In the genomic region with DNA sequence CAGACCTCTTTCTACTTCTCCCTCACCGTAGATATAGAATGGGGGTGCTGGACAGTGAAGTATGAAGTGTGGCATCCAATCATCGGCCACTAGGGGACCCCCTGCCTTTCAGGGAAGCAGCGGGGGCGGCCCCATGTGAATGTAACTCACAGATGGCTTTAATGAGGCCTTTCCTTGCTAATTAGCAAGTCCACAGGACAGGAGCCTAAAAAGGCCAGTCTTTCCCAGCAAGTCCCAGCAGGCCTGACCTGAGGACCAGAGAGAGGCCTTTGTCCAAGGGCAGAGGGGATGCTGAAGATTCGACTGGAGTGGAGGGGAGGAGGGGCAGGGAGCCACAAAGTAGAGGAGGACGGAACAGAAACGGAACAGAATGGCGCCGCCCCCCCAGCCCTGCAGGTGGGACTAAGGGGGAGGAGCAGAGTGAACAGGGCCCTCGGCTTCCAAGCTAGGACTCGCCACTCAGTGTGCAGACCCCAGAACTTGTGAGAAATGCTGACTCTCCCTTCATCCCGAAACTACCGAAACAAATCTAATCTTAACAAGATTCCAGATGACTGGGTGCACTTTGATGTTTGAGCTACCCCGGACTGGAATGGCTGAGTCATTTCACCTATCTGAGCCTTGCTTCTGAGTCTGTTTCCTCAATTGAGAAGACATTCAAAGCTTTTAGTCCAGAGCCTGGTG, we compare ENCODE assay signal across 1 cellular context.
TF ChIP-seq lines count a peak whose summit lies in the region.

No MANE protein-coding gene starts in this region.

TF ChIP-seq in K562, 482 proteins besides CTCF, POLR2A, EP300 and RAD21 (continued from another document and continues in another):
- no peak for TF ChIP-seq CUX1 (CRISPR knock-in tag; IDR thresholded peaks at IDR 0.05)
- TF ChIP-seq, protein P1, sequence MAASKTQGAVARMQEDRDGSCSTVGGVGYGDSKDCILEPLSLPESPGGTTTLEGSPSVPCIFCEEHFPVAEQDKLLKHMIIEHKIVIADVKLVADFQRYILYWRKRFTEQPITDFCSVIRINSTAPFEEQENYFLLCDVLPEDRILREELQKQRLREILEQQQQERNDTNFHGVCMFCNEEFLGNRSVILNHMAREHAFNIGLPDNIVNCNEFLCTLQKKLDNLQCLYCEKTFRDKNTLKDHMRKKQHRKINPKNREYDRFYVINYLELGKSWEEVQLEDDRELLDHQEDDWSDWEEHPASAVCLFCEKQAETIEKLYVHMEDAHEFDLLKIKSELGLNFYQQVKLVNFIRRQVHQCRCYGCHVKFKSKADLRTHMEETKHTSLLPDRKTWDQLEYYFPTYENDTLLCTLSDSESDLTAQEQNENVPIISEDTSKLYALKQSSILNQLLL (CRISPR knock-in tag; IDR thresholded peaks at IDR 0.05; ENCODE audit: borderline replicate concordance), result no peak
- 0 out of 2 replicates have a peak, but pooled peaks have one; percentile 22 for TF ChIP-seq PHF8 (IDR thresholded peaks at IDR 0.05; ENCODE audit: borderline replicate concordance, low read length)
- TF ChIP-seq NR2F6 (CRISPR knock-in tag; IDR thresholded peaks at IDR 0.05), result no peak
- peak; percentile 48; the same call in 1 of the 2 replicates for TF ChIP-seq POLR2AphosphoS5 (IDR thresholded peaks at IDR 0.05; ENCODE audit: control insufficient read depth, insufficient read depth, low read depth, low read length)
- 0 out of 2 replicates have a peak, but pooled peaks have one; percentile 8 for TF ChIP-seq USF2 (CRISPR knock-in tag; IDR thresholded peaks at IDR 0.05)
- no peak for TF ChIP-seq HLTF (IDR thresholded peaks at IDR 0.05)
- no peak for TF ChIP-seq NR3C1 (CRISPR knock-in tag; IDR thresholded peaks at IDR 0.05)
- TF ChIP-seq, protein P2, sequence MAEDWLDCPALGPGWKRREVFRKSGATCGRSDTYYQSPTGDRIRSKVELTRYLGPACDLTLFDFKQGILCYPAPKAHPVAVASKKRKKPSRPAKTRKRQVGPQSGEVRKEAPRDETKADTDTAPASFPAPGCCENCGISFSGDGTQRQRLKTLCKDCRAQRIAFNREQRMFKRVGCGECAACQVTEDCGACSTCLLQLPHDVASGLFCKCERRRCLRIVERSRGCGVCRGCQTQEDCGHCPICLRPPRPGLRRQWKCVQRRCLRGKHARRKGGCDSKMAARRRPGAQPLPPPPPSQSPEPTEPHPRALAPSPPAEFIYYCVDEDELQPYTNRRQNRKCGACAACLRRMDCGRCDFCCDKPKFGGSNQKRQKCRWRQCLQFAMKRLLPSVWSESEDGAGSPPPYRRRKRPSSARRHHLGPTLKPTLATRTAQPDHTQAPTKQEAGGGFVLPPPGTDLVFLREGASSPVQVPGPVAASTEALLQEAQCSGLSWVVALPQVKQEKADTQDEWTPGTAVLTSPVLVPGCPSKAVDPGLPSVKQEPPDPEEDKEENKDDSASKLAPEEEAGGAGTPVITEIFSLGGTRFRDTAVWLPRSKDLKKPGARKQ (CRISPR knock-in tag; IDR thresholded peaks at IDR 0.05), result no peak
- TF ChIP-seq ZBTB1 (CRISPR knock-in tag; IDR thresholded peaks at IDR 0.05; ENCODE audit: borderline replicate concordance, low read depth), result no peak
- TF ChIP-seq TRIM28 (IDR thresholded peaks at IDR 0.05), result no peak; the same call in 1 of the 2 replicates
- no peak for TF ChIP-seq HCFC1 (IDR thresholded peaks at IDR 0.05; ENCODE audit: low read depth, low read length)
- TF ChIP-seq ZNF77 (CRISPR knock-in tag; IDR thresholded peaks at IDR 0.05), result no peak
- TF ChIP-seq EP400 (IDR thresholded peaks at IDR 0.05), result no peak
- 0 out of 2 replicates have a peak, but pooled peaks have one; percentile 66 for TF ChIP-seq GATAD2A (IDR thresholded peaks at IDR 0.05)
- no peak for TF ChIP-seq RUNX1 (IDR thresholded peaks at IDR 0.05; ENCODE audit: low read depth)
- no peak for TF ChIP-seq ZNF695 (CRISPR knock-in tag; IDR thresholded peaks at IDR 0.05)
- TF ChIP-seq ZNF282 (CRISPR knock-in tag; IDR thresholded peaks at IDR 0.05), result no peak
- TF ChIP-seq, protein P3, sequence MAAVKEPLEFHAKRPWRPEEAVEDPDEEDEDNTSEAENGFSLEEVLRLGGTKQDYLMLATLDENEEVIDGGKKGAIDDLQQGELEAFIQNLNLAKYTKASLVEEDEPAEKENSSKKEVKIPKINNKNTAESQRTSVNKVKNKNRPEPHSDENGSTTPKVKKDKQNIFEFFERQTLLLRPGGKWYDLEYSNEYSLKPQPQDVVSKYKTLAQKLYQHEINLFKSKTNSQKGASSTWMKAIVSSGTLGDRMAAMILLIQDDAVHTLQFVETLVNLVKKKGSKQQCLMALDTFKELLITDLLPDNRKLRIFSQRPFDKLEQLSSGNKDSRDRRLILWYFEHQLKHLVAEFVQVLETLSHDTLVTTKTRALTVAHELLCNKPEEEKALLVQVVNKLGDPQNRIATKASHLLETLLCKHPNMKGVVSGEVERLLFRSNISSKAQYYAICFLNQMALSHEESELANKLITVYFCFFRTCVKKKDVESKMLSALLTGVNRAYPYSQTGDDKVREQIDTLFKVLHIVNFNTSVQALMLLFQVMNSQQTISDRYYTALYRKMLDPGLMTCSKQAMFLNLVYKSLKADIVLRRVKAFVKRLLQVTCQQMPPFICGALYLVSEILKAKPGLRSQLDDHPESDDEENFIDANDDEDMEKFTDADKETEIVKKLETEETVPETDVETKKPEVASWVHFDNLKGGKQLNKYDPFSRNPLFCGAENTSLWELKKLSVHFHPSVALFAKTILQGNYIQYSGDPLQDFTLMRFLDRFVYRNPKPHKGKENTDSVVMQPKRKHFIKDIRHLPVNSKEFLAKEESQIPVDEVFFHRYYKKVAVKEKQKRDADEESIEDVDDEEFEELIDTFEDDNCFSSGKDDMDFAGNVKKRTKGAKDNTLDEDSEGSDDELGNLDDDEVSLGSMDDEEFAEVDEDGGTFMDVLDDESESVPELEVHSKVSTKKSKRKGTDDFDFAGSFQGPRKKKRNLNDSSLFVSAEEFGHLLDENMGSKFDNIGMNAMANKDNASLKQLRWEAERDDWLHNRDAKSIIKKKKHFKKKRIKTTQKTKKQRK (IDR thresholded peaks at IDR 0.05; ENCODE audit: borderline replicate concordance, low read depth, low read length), result no peak
- TF ChIP-seq, protein P4, sequence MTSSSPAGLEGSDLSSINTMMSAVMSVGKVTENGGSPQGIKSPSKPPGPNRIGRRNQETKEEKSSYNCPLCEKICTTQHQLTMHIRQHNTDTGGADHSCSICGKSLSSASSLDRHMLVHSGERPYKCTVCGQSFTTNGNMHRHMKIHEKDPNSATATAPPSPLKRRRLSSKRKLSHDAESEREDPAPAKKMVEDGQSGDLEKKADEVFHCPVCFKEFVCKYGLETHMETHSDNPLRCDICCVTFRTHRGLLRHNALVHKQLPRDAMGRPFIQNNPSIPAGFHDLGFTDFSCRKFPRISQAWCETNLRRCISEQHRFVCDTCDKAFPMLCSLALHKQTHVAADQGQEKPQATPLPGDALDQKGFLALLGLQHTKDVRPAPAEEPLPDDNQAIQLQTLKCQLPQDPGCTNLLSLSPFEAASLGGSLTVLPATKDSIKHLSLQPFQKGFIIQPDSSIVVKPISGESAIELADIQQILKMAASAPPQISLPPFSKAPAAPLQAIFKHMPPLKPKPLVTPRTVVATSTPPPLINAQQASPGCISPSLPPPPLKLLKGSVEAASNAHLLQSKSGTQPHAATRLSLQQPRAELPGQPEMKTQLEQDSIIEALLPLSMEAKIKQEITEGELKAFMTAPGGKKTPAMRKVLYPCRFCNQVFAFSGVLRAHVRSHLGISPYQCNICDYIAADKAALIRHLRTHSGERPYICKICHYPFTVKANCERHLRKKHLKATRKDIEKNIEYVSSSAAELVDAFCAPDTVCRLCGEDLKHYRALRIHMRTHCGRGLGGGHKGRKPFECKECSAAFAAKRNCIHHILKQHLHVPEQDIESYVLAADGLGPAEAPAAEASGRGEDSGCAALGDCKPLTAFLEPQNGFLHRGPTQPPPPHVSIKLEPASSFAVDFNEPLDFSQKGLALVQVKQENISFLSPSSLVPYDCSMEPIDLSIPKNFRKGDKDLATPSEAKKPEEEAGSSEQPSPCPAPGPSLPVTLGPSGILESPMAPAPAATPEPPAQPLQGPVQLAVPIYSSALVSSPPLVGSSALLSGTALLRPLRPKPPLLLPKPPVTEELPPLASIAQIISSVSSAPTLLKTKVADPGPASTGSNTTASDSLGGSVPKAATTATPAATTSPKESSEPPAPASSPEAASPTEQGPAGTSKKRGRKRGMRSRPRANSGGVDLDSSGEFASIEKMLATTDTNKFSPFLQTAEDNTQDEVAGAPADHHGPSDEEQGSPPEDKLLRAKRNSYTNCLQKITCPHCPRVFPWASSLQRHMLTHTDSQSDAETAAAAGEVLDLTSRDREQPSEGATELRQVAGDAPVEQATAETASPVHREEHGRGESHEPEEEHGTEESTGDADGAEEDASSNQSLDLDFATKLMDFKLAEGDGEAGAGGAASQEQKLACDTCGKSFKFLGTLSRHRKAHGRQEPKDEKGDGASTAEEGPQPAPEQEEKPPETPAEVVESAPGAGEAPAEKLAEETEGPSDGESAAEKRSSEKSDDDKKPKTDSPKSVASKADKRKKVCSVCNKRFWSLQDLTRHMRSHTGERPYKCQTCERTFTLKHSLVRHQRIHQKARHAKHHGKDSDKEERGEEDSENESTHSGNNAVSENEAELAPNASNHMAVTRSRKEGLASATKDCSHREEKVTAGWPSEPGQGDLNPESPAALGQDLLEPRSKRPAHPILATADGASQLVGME (CRISPR knock-in tag; IDR thresholded peaks at IDR 0.05), result no peak
- no peak for TF ChIP-seq MIER1 (IDR thresholded peaks at IDR 0.05; ENCODE audit: low read depth)
- peak; percentile 32 for TF ChIP-seq FOS (IDR thresholded peaks at IDR 0.05; ENCODE audit: extremely low read depth, insufficient read length)
- no peak for TF ChIP-seq SAFB (IDR thresholded peaks at IDR 0.05; ENCODE audit: borderline replicate concordance, low read depth, low read length)
- TF ChIP-seq CBFA2T2 (conservative IDR thresholded peaks at IDR 0.05), result peak; percentile 55
- no peak for TF ChIP-seq ZC3H11A (IDR thresholded peaks at IDR 0.05; ENCODE audit: low read depth, low read length)
- TF ChIP-seq ZNF239 (CRISPR knock-in tag; IDR thresholded peaks at IDR 0.05), result no peak
- TF ChIP-seq BRD9 (IDR thresholded peaks at IDR 0.05; ENCODE audit: low read depth, partially characterized antibody), result peak; percentile 89
